Comparison of ENCODE assay signal across 18 cellular contexts in the genomic region with DNA sequence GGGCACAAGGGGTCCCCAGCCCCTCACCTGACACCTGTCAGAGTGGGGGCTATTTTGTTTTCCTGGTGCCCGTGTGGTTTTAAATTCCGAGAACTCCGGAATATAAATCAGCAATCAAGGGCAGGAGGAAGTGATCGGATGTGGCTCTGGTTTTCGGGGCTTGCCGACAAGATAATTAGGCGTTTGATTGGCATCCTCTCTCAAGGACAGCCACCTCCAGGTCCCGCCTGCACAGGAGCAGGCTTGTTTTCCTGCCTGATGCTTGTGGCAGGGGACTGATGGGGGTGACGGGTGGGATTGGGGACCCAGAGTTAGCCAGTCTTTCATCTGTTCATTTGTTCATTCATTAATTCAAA.
A peak's percentile ranks its signal among the peaks of the same experiment; 100 is the strongest.
DNase-seq lines count a peak whose midpoint lies in the region; ATAC-seq lines count a peak whose summit lies in the region.
"Had no signal": no experiment of that assay in that cellular context is flagged by ENCODE, and none has a peak within 500 bp of the region (broad histone marks: within the 10 kb centered on the region; RNA-seq: fewer than 3 reads in every experiment).

No MANE protein-coding gene starts in this region.

- peaks cover 25% of the 10 kb centered on the region for H3K27me3 Mint-ChIP-seq in activated CD4-positive, alpha-beta memory T cell treated with anti-CD3 and anti-CD28 coated beads, Interleukin-2, amount 10 ng/mL, durations not matched to agents 7 days and 5 days
- H3K27me3 Mint-ChIP-seq in activated CD4-positive, alpha-beta memory T cell treated with anti-CD3 and anti-CD28 coated beads for 36 hours: peaks cover 25% of the 10 kb centered on the region
- H3K27me3 Mint-ChIP-seq in activated naive CD8-positive, alpha-beta T cell treated with anti-CD3 and anti-CD28 coated beads for 36 hours: peaks cover 12% of the 10 kb centered on the region
- peaks cover 15% of the 10 kb centered on the region for H3K27me3 Mint-ChIP-seq in activated naive CD8-positive, alpha-beta T cell treated with anti-CD3 and anti-CD28 coated beads, Interleukin-2, amount 50 U/mL, for 24 hours
- peaks cover 11% of the 10 kb centered on the region for H3K27me3 Mint-ChIP-seq in activated naive CD8-positive, alpha-beta T cell treated with anti-CD3 and anti-CD28 coated beads, Interleukin-2, amount 10 ng/mL, durations not matched to agents 7 days and 5 days

- peak; percentile 20 for DNase-seq in activated CD4-positive, alpha-beta memory T cell treated with anti-CD3 and anti-CD28 coated beads, Interleukin-2, amount 10 ng/mL, durations not matched to agents 7 days and 5 days
- DNase-seq in activated CD4-positive, alpha-beta memory T cell treated with anti-CD3 and anti-CD28 coated beads for 36 hours: no peak
- peak; percentile 5 for DNase-seq in activated naive CD8-positive, alpha-beta T cell treated with anti-CD3 and anti-CD28 coated beads for 36 hours
- DNase-seq in activated naive CD8-positive, alpha-beta T cell treated with anti-CD3 and anti-CD28 coated beads, Interleukin-2, amount 50 U/mL, for 24 hours: no peak
- DNase-seq in MV-4-11 (lab: John Stamatoyannopoulos, UW): peak; percentile 4
- DNase-seq in activated naive CD8-positive, alpha-beta T cell treated with anti-CD3 and anti-CD28 coated beads, Interleukin-2, amount 10 ng/mL, durations not matched to agents 7 days and 5 days: peak; percentile 43
- DNase-seq: ACHN; BE2C; C1 segment of cervical spinal cord; CD8-positive, alpha-beta memory T cell; COR-L47; DMS 273 treated with DMSO at 0.1 percent for 48 hours; DMS53; DND-41; EL had no signal

- H3K4me3 Mint-ChIP-seq in activated CD4-positive, alpha-beta memory T cell treated with anti-CD3 and anti-CD28 coated beads, Interleukin-2, amount 10 ng/mL, durations not matched to agents 7 days and 5 days: no peak overlapping the region
- H3K4me3 Mint-ChIP-seq in activated CD4-positive, alpha-beta memory T cell treated with anti-CD3 and anti-CD28 coated beads for 36 hours: no peak overlapping the region
- H3K4me3 Mint-ChIP-seq in activated naive CD8-positive, alpha-beta T cell treated with anti-CD3 and anti-CD28 coated beads for 36 hours: no peak overlapping the region
- H3K4me3 Mint-ChIP-seq in activated naive CD8-positive, alpha-beta T cell treated with anti-CD3 and anti-CD28 coated beads, Interleukin-2, amount 50 U/mL, for 24 hours: no peak overlapping the region
- peak overlapping the region; percentile 12 for H3K4me3 Mint-ChIP-seq in activated naive CD8-positive, alpha-beta T cell treated with anti-CD3 and anti-CD28 coated beads, Interleukin-2, amount 10 ng/mL, durations not matched to agents 7 days and 5 days
- H3K4me3 Mint-ChIP-seq: CD8-positive, alpha-beta memory T cell had no signal

- H3K9me3 Mint-ChIP-seq in activated CD4-positive, alpha-beta memory T cell treated with anti-CD3 and anti-CD28 coated beads, Interleukin-2, amount 10 ng/mL, durations not matched to agents 7 days and 5 days: no peaks in the 10 kb centered on the region
- H3K9me3 Mint-ChIP-seq in activated CD4-positive, alpha-beta memory T cell treated with anti-CD3 and anti-CD28 coated beads for 36 hours: no peaks in the 10 kb centered on the region
- no peaks in the 10 kb centered on the region for H3K9me3 Mint-ChIP-seq in activated naive CD8-positive, alpha-beta T cell treated with anti-CD3 and anti-CD28 coated beads for 36 hours
- H3K9me3 Mint-ChIP-seq in activated naive CD8-positive, alpha-beta T cell treated with anti-CD3 and anti-CD28 coated beads, Interleukin-2, amount 50 U/mL, for 24 hours: no peaks in the 10 kb centered on the region
- no peaks in the 10 kb centered on the region for H3K9me3 Mint-ChIP-seq in activated naive CD8-positive, alpha-beta T cell treated with anti-CD3 and anti-CD28 coated beads, Interleukin-2, amount 10 ng/mL, durations not matched to agents 7 days and 5 days
- H3K9me3 Mint-ChIP-seq: CD8-positive, alpha-beta memory T cell had no signal

- ATAC-seq in activated naive CD8-positive, alpha-beta T cell treated with anti-CD3 and anti-CD28 coated beads, Interleukin-2, amount 50 U/mL, for 24 hours: no peak
- peak; percentile 70 for ATAC-seq in activated naive CD8-positive, alpha-beta T cell treated with anti-CD3 and anti-CD28 coated beads, Interleukin-2, amount 10 ng/mL, durations not matched to agents 7 days and 5 days (ENCODE audit: low read depth)
- no peak for ATAC-seq in HG03280 (IDR thresholded peaks at IDR 0.05; ENCODE audit: unreplicated experiment)
- ATAC-seq: GM12878 had no signal

- no peak overlapping the region for H3K27ac Mint-ChIP-seq in activated CD4-positive, alpha-beta memory T cell treated with anti-CD3 and anti-CD28 coated beads, Interleukin-2, amount 10 ng/mL, durations not matched to agents 7 days and 5 days
- no peak overlapping the region for H3K27ac Mint-ChIP-seq in activated CD4-positive, alpha-beta memory T cell treated with anti-CD3 and anti-CD28 coated beads for 36 hours
- H3K27ac Mint-ChIP-seq in activated naive CD8-positive, alpha-beta T cell treated with anti-CD3 and anti-CD28 coated beads for 36 hours: no peak overlapping the region
- no peak overlapping the region for H3K27ac Mint-ChIP-seq in activated naive CD8-positive, alpha-beta T cell treated with anti-CD3 and anti-CD28 coated beads, Interleukin-2, amount 50 U/mL, for 24 hours
- peak overlapping the region; percentile 17 for H3K27ac Mint-ChIP-seq in activated naive CD8-positive, alpha-beta T cell treated with anti-CD3 and anti-CD28 coated beads, Interleukin-2, amount 10 ng/mL, durations not matched to agents 7 days and 5 days
- H3K27ac Mint-ChIP-seq: CD8-positive, alpha-beta memory T cell had no signal

- intact Hi-C loops in activated CD4-positive, alpha-beta memory T cell treated with anti-CD3 and anti-CD28 coated beads for 36 hours (cut with micrococcal nuclease): no loop called here

- no peaks in the 10 kb centered on the region for H3K36me3 Mint-ChIP-seq in activated CD4-positive, alpha-beta memory T cell treated with anti-CD3 and anti-CD28 coated beads, Interleukin-2, amount 10 ng/mL, durations not matched to agents 7 days and 5 days (ENCODE audit: low read depth)
- H3K36me3 Mint-ChIP-seq in activated CD4-positive, alpha-beta memory T cell treated with anti-CD3 and anti-CD28 coated beads for 36 hours: no peaks in the 10 kb centered on the region
- no peaks in the 10 kb centered on the region for H3K36me3 Mint-ChIP-seq in activated naive CD8-positive, alpha-beta T cell treated with anti-CD3 and anti-CD28 coated beads for 36 hours
- no peaks in the 10 kb centered on the region for H3K36me3 Mint-ChIP-seq in activated naive CD8-positive, alpha-beta T cell treated with anti-CD3 and anti-CD28 coated beads, Interleukin-2, amount 50 U/mL, for 24 hours (ENCODE audit: low read depth)
- H3K36me3 Mint-ChIP-seq in activated naive CD8-positive, alpha-beta T cell treated with anti-CD3 and anti-CD28 coated beads, Interleukin-2, amount 10 ng/mL, durations not matched to agents 7 days and 5 days: no peaks in the 10 kb centered on the region
- H3K36me3 Mint-ChIP-seq: CD4-positive, CD25-positive, alpha-beta regulatory T cell; CD8-positive, alpha-beta memory T cell had no signal

- CTCF ChIA-PET in activated CD4-positive, alpha-beta memory T cell treated with anti-CD3 and anti-CD28 coated beads, Interleukin-2, amount 10 ng/mL, durations not matched to agents 7 days and 5 days (lab: Charles Lee): no interaction called here
- CTCF ChIA-PET in activated CD4-positive, alpha-beta memory T cell treated with anti-CD3 and anti-CD28 coated beads for 36 hours (lab: Charles Lee): no interaction called here

- POLR2A ChIA-PET in activated CD4-positive, alpha-beta memory T cell treated with anti-CD3 and anti-CD28 coated beads, Interleukin-2, amount 10 ng/mL, durations not matched to agents 7 days and 5 days (lab: Charles Lee): interaction anchor here (0.5 kb wide), 1 partner anchor 646 kb away, joined by 3 read pairs; no protein-coding TSS in a partner anchor
- POLR2A ChIA-PET in activated CD4-positive, alpha-beta memory T cell treated with anti-CD3 and anti-CD28 coated beads for 36 hours (lab: Charles Lee): no interaction called here
- POLR2A ChIA-PET in activated naive CD8-positive, alpha-beta T cell treated with anti-CD3 and anti-CD28 coated beads, Interleukin-2, amount 10 ng/mL, durations not matched to agents 7 days and 5 days (lab: Charles Lee): no interaction called here

- peaks cover 16% of the 10 kb centered on the region for H3K4me1 Mint-ChIP-seq in activated CD4-positive, alpha-beta memory T cell treated with anti-CD3 and anti-CD28 coated beads, Interleukin-2, amount 10 ng/mL, durations not matched to agents 7 days and 5 days
- H3K4me1 Mint-ChIP-seq in activated CD4-positive, alpha-beta memory T cell treated with anti-CD3 and anti-CD28 coated beads for 36 hours (ENCODE audit: low read depth): no peaks in the 10 kb centered on the region
- no peaks in the 10 kb centered on the region for H3K4me1 Mint-ChIP-seq in activated naive CD8-positive, alpha-beta T cell treated with anti-CD3 and anti-CD28 coated beads for 36 hours
- peaks cover 5% of the 10 kb centered on the region for H3K4me1 Mint-ChIP-seq in activated naive CD8-positive, alpha-beta T cell treated with anti-CD3 and anti-CD28 coated beads, Interleukin-2, amount 50 U/mL, for 24 hours
- H3K4me1 Mint-ChIP-seq in activated naive CD8-positive, alpha-beta T cell treated with anti-CD3 and anti-CD28 coated beads, Interleukin-2, amount 10 ng/mL, durations not matched to agents 7 days and 5 days: peaks cover 15% of the 10 kb centered on the region
- H3K4me1 Mint-ChIP-seq: CD8-positive, alpha-beta memory T cell had no signal

Comparison
In these comparisons a context has a peak if more than half of its experiments do, and no peak if none do; other contexts are left out.
1. DNase-seq: peak in activated CD4-positive, alpha-beta memory T cell treated with anti-CD3 and anti-CD28 coated beads, Interleukin-2, amount 10 ng/mL, durations not matched to agents 7 days and 5 days (single experiment), activated naive CD8-positive, alpha-beta T cell treated with anti-CD3 and anti-CD28 coated beads for 36 hours (single experiment), MV-4-11 (single experiment) and activated naive CD8-positive, alpha-beta T cell treated with anti-CD3 and anti-CD28 coated beads, Interleukin-2, amount 10 ng/mL, durations not matched to agents 7 days and 5 days (single experiment); none in activated CD4-positive, alpha-beta memory T cell treated with anti-CD3 and anti-CD28 coated beads for 36 hours (single experiment) and activated naive CD8-positive, alpha-beta T cell treated with anti-CD3 and anti-CD28 coated beads, Interleukin-2, amount 50 U/mL, for 24 hours (single experiment).